In the genomic region with DNA sequence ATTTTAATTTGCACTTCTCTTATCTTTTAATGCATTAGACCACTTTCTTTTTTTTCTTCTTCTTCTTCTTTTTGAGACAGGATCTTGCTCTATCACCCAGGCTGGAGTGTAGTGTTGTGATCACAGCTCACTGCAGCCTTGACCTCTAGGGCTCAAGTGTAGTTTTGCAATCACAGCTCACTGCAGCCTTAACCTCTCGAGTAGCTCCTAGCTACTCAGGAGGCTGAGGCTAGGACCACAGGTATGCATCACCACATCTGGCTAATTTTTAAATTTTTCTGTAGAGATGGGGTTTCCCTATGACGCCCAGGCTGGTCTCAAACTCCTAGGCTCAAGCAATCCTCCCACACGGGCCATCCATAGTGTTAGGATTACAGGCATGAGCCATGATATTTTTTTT, we compare ENCODE assay signal across 1 cellular context.
TF ChIP-seq lines count a peak whose summit lies in the region.

No MANE protein-coding gene starts in this region.

TF ChIP-seq in GM12878, 131 proteins besides CTCF, POLR2A, EP300 and RAD21:
- no peak for TF ChIP-seq ASH2L (IDR thresholded peaks at IDR 0.05; ENCODE audit: borderline replicate concordance, low read depth)
- TF ChIP-seq JUNB (IDR thresholded peaks at IDR 0.05) = no peak
- no peak for TF ChIP-seq FOS (IDR thresholded peaks at IDR 0.05; ENCODE audit: borderline replicate concordance, extremely low read depth, insufficient read length)
- no peak for TF ChIP-seq FOXK2 (IDR thresholded peaks at IDR 0.05)
- TF ChIP-seq SIX5 (IDR thresholded peaks at IDR 0.05; ENCODE audit: low read depth, low read length, severe bottlenecking) = no peak
